In genomic region chr16:77943770-77944169, GRCh38 we compare ENCODE assay signal across 22 cellular contexts.
DNase-seq lines count a peak whose midpoint lies in the region; ATAC-seq lines count a peak whose summit lies in the region.
"Had no signal": no experiment of that assay in that cellular context is flagged by ENCODE, and none has a peak within 500 bp of the region (broad histone marks: within the 10 kb centered on the region; RNA-seq: fewer than 3 reads in every experiment).

No MANE protein-coding gene starts in this region.

- no peaks in the 10 kb centered on the region for H3K27me3 ChIP-seq in H7 (ENCODE audit: control insufficient read depth, insufficient read depth, low read length)

- DNase-seq in COLO668 (lab: John Stamatoyannopoulos, UW; ENCODE audit: unreplicated experiment) (peak; percentile 92), NCI-H1092 (lab: John Stamatoyannopoulos, UW) (peak; percentile 86), NCI-H1930 (lab: John Stamatoyannopoulos, UW) (peak; percentile 68 to 76), NCI-H345 treated with DMSO at 0.1 percent for 48 hours (lab: John Stamatoyannopoulos, UW; ENCODE audit: unreplicated experiment) (peak; percentile 81), amniotic stem cell (lab: John Stamatoyannopoulos, UW) (no peak), H4 (ENCODE audit: low spot score) (no peak), H7 (no peak)
- DNase-seq: activated CD4-positive, alpha-beta T cell treated with anti-CD3 and anti-CD28 coated beads, Interleukin-2, amount 10 ng/mL, durations not matched to agents 24 days and 14 days; aorta; Caco-2; cortex of kidney; EL; foreskin melanocyte; GM23248; left cardiac atrium; NCI-H226; stimulated activated CD4-positive, alpha-beta T cell treated with anti-CD3 and anti-CD28 coated beads, Interleukin-15, amount 100 ng/mL, for 24 hours; stimulated activated naive CD8-positive, alpha-beta T cell treated with anti-CD3 and anti-CD28 coated beads, Interleukin-15, Interleukin-2, amounts not matched to agents 100 U/mL and 50 U/mL, for 24 hours had no signal

- H3K36me3 ChIP-seq in H7 (replicated peaks; ENCODE audit: control insufficient read depth, insufficient read depth, low read length): no peaks in the 10 kb centered on the region
- H3K36me3 ChIP-seq: thoracic aorta had no signal

- no peak overlapping the region for H3K4me3 ChIP-seq in H7 (ENCODE audit: insufficient read depth, low read depth, low read length)
- H3K4me3 ChIP-seq: GM23248, SK-N-MC, thoracic aorta had no signal

- ATAC-seq in GM21786 (IDR thresholded peaks at IDR 0.05; ENCODE audit: unreplicated experiment): no peak
- ATAC-seq: esophagus mucosa; left cardiac atrium; stimulated activated naive CD8-positive, alpha-beta T cell treated with anti-CD3 and anti-CD28 coated beads, Interleukin-15, Interleukin-2, amounts not matched to agents 100 U/mL and 50 U/mL, for 24 hours had no signal

Comparison
In these comparisons a context has a peak if more than half of its experiments do, and no peak if none do; other contexts are left out.
1. DNase-seq: peak in COLO668 (single experiment), NCI-H1092 (single experiment), NCI-H1930 (2 of 2) and NCI-H345 treated with DMSO at 0.1 percent for 48 hours (single experiment); none in amniotic stem cell (single experiment), H4 (single experiment) and H7 (single experiment).